Comparison of ENCODE assay signal across 11 cellular contexts in genomic region chr6:154161689-154162088, GRCh38.
DNase-seq lines count a peak whose midpoint lies in the region; ATAC-seq lines count a peak whose summit lies in the region.
"Had no signal": no experiment of that assay in that cellular context is flagged by ENCODE, and none has a peak within 500 bp of the region (broad histone marks: within the 10 kb centered on the region; RNA-seq: fewer than 3 reads in every experiment).

No MANE protein-coding gene starts in this region.

- no peak overlapping the region for H3K4me3 Mint-ChIP-seq in stimulated activated memory B cell treated with anti-CD40 and anti-IgM and Interleukin-4, amounts not matched to agents 10 μg/mL and 1 μg/mL and 100 μg/mL, for 72 hours
- H3K4me3 Mint-ChIP-seq: mesothelial cell of epicardium had no signal

- H3K9me3 Mint-ChIP-seq in activated naive CD4-positive, alpha-beta T cell treated with anti-CD3 and anti-CD28 coated beads, Interleukin-2, amount 50 U/mL, for 72 hours, result peaks cover 0 to 4% of the 10 kb centered on the region in 2 donors
- H3K9me3 Mint-ChIP-seq in stimulated activated memory B cell treated with anti-CD40 and anti-IgM and Interleukin-4, amounts not matched to agents 10 μg/mL and 1 μg/mL and 100 μg/mL, for 72 hours, result no peaks in the 10 kb centered on the region

- DNase-seq in activated naive CD4-positive, alpha-beta T cell treated with anti-CD3 and anti-CD28 coated beads, Interleukin-2, amount 50 U/mL, for 72 hours (ENCODE audit: low spot score in 2 of 2), result no peak
- DNase-seq in activated naive CD4-positive, alpha-beta T cell (lab: John Stamatoyannopoulos, UW), result no peak
- DNase-seq in iPS-NIHi7 (ENCODE audit: extremely low spot score) (no peak), NCI-H748 (lab: John Stamatoyannopoulos, UW; ENCODE audit: unreplicated experiment) (no peak)
- no peak for DNase-seq in effector CD4-positive, alpha-beta T cell
- DNase-seq: Kasumi-1, stomach had no signal

- peaks cover 16 to 24% of the 10 kb centered on the region in 2 donors for H3K36me3 Mint-ChIP-seq in activated naive CD4-positive, alpha-beta T cell treated with anti-CD3 and anti-CD28 coated beads, Interleukin-2, amount 50 U/mL, for 72 hours
- no peaks in the 10 kb centered on the region for H3K36me3 Mint-ChIP-seq in stimulated activated memory B cell treated with anti-CD40 and anti-IgM and Interleukin-4, amounts not matched to agents 10 μg/mL and 1 μg/mL and 100 μg/mL, for 72 hours
- H3K36me3 Mint-ChIP-seq: mesothelial cell of epicardium had no signal

- no peak overlapping the region for H3K27ac Mint-ChIP-seq in activated naive CD4-positive, alpha-beta T cell treated with anti-CD3 and anti-CD28 coated beads, Interleukin-2, amount 50 U/mL, for 72 hours
- no peak overlapping the region for H3K27ac Mint-ChIP-seq in stimulated activated memory B cell treated with anti-CD40 and anti-IgM and Interleukin-4, amounts not matched to agents 10 μg/mL and 1 μg/mL and 100 μg/mL, for 72 hours
- H3K27ac Mint-ChIP-seq: mesothelial cell of epicardium had no signal

- ATAC-seq in activated naive CD4-positive, alpha-beta T cell treated with anti-CD3 and anti-CD28 coated beads, Interleukin-2, amount 50 U/mL, for 72 hours, result peak; percentile 73 to 86
- ATAC-seq in GM21576 (IDR thresholded peaks at IDR 0.05; ENCODE audit: unreplicated experiment), result peak; percentile 67
- peak; percentile 57 for ATAC-seq in HG03196 (IDR thresholded peaks at IDR 0.05; ENCODE audit: unreplicated experiment)
- ATAC-seq in stimulated activated memory B cell treated with anti-CD40 and anti-IgM and Interleukin-4, amounts not matched to agents 10 μg/mL and 1 μg/mL and 100 μg/mL, for 72 hours, result peak; percentile 58

- no peaks in the 10 kb centered on the region for H3K27me3 Mint-ChIP-seq in stimulated activated memory B cell treated with anti-CD40 and anti-IgM and Interleukin-4, amounts not matched to agents 10 μg/mL and 1 μg/mL and 100 μg/mL, for 72 hours

- peaks cover 15% of the 10 kb centered on the region for H3K4me1 Mint-ChIP-seq in stimulated activated memory B cell treated with anti-CD40 and anti-IgM and Interleukin-4, amounts not matched to agents 10 μg/mL and 1 μg/mL and 100 μg/mL, for 72 hours
